In genomic region chr7:44749992-44750391, GRCh38 we compare ENCODE assay signal across 7 cellular contexts. TPM values are rescaled to one million over a fixed set of nuclear protein-coding genes. Genes with fewer than 3 reads are reported as not detected.
DNase-seq lines count a peak whose midpoint lies in the region; FAIRE-seq and TF ChIP-seq lines count a peak whose summit lies in the region.

No MANE protein-coding gene starts in this region.

- H4K20me1 ChIP-seq in GM23248 (ENCODE audit: insufficient read depth), result no peaks in the 10 kb centered on the region

- no peaks in the 10 kb centered on the region for H3K9me3 ChIP-seq in GM23248 (ENCODE audit: low read depth)
- H3K9me3 ChIP-seq in spleen, result no peaks in the 10 kb centered on the region

- no peaks in the 10 kb centered on the region for H3K27me3 ChIP-seq in GM23248 (replicated peaks; ENCODE audit: insufficient read depth)
- H3K27me3 ChIP-seq in spleen (replicated peaks in 1 of 7), result no peaks in the 10 kb centered on the region

- DNase-seq in GM23248, result no peak
- DNase-seq in fibroblast of pulmonary artery (ENCODE audit: low read depth), result no peak
- peak; percentile 4 for DNase-seq in spleen
- DNase-seq in cerebellar nuclear complex (lab: John Stamatoyannopoulos, UW), result no peak
- DNase-seq in HTR-8/SVneo (ENCODE audit: insufficient read length, low spot score), result no peak
- no peak for DNase-seq in AML-193 (lab: John Stamatoyannopoulos, UW)

- intact Hi-C loops in spleen (cut with DNase I; ENCODE audit: low total_unique reads), result loop anchor here (5.0 to 10.0 kb wide), 2 partner anchors 47 to 145 kb away; partner anchors contain the start of genes OGDH and PPIA

- peak overlapping the region; percentile 84 for H3K9ac ChIP-seq in GM23248

- H3K27ac ChIP-seq in GM23248 (no peak overlapping the region), VCaP (peak overlapping the region; percentile 90; the same call in 1 of the 2 replicates), spleen (peak overlapping the region in 6 of 8 donors; percentile 51 to 100 (median 98))

- no peak for TF ChIP-seq CTCF in VCaP (conservative IDR thresholded peaks at IDR 0.05)
- no peak for TF ChIP-seq CTCF in fibroblast of pulmonary artery (IDR thresholded peaks at IDR 0.05; ENCODE audit: low read length, missing control alignments)
- no peak for TF ChIP-seq CTCF in spleen (IDR thresholded peaks at IDR 0.05 in 8 of 11, conservative IDR thresholded peaks at IDR 0.05 in 3 of 11)

- peaks cover 61% of the 10 kb centered on the region for H3K79me2 ChIP-seq in GM23248 (ENCODE audit: insufficient read depth)

- TF ChIP-seq POLR2A in spleen (IDR thresholded peaks at IDR 0.05), result no peak

- WGBS in GM23248 (ENCODE audit: low coverage in 1 of 2, low lambda C conversion rate in 2 of 2, missing lambda C conversion rate in 2 of 2), 2 experiments, result 97 to 100% methylated on average over 2 of the region's 2 CpGs
- 78 to 95% (median 85%) methylated on average over 2 of the region's 2 CpGs for WGBS in spleen, 5 donors

- H3K4me1 ChIP-seq in GM23248 (ENCODE audit: insufficient read depth), result peaks cover 18% of the 10 kb centered on the region; the same call in 1 of the 2 replicates
- peaks cover 37 to 68% (median 64%) of the 10 kb centered on the region in 6 donors for H3K4me1 ChIP-seq in spleen

- H3K9me2 ChIP-seq in GM23248 (ENCODE audit: insufficient read depth), result no peaks in the 10 kb centered on the region

- H3K36me3 ChIP-seq in GM23248 (ENCODE audit: low read depth), result no peaks in the 10 kb centered on the region
- peaks cover 0 to 7% (median 0%) of the 10 kb centered on the region in 6 donors for H3K36me3 ChIP-seq in spleen

- in situ Hi-C loops in GM23248 (cut with MboI), result no loop called here

- peak overlapping the region; percentile 84 for H3K4me2 ChIP-seq in GM23248 (ENCODE audit: unreplicated experiment)

- no peak for FAIRE-seq in HTR-8/SVneo (lab: Jason Lieb, UNC)

- H3F3A ChIP-seq in GM23248 (ENCODE audit: insufficient read depth), result peaks cover 8% of the 10 kb centered on the region; the same call in 1 of the 2 replicates

- H3K4me3 ChIP-seq in GM23248 (peak overlapping the region; percentile 76), fibroblast of pulmonary artery (replicated peaks; ENCODE audit: low read depth, low read length) (peak overlapping the region; percentile 75), spleen (peak overlapping the region in 7 of 8 donors; percentile 73 to 91 (median 77))

- no peak overlapping the region for H2AFZ ChIP-seq in GM23248

RNA-seq across cellular contexts. Expression of gene ZMIZ2, which starts 1.3 kb away (rescaled TPM):
- 9.7 and 12.4 TPM in 2 replicates for total RNA-seq in GM23248 (2014; rRNA removed; shearing (Covaris generic))
- polyA plus RNA-seq in GM23248 (2016; fragmentation: Nextera tagmentation; extraction: Ambion mirVana) (6.1 and 7.8 TPM in 2 replicates), spleen (10 to 100 TPM; 27.7 to 95.7 (median 64.5) TPM)
- total RNA-seq in spleen, result 100 to 1,000 TPM in 4 of 7 donors, 10 to 100 TPM in 3; 35.6 to 160 (median 125) TPM

RNA-seq across cellular contexts. Expression of gene PPIA, which starts 46.5 kb away (rescaled TPM):
- 2,655 and 2,752 TPM in 2 replicates for total RNA-seq in GM23248 (2014; rRNA removed; shearing (Covaris generic))
- polyA plus RNA-seq in GM23248 (2016; fragmentation: Nextera tagmentation; extraction: Ambion mirVana) (3,114 and 3,141 TPM in 2 replicates), spleen (1,000 to 10,000 TPM; 2,690 to 3,651 (median 2,985) TPM)
- total RNA-seq in spleen, result 1,000 to 10,000 TPM in 3 of 7 donors, 100 to 1,000 TPM in 4; 877 to 1,659 (median 945) TPM
